In the genomic region with DNA sequence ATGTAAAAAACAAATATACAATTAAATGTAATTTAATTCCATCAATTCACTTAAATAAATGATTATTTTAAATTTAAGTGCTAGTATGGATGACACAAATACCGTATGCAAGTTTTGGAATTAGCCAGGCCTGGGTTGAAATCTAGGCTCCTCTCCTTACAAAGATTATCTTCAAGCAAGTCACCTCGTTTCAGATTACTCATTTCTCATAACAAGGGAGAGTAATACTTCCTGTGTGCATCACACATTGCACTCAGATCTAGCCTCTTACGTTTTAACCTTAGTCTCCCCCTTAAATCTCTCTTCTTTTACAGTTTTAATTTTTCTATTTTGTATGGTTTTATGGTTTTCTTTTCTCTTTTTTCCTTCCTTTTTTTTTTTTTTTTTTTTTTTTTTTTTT, we compare ENCODE assay signal across 19 cellular contexts.
"Had no signal": no experiment of that assay in that cellular context is flagged by ENCODE, and none has a peak within 500 bp of the region (broad histone marks: within the 10 kb centered on the region; RNA-seq: fewer than 3 reads in every experiment).

No MANE protein-coding gene starts in this region.

- DNase-seq: activated B cell treated with CpG ODN at 0.5 μM for 24 hours; activated CD4-positive, alpha-beta memory T cell treated with anti-CD3 and anti-CD28 coated beads for 36 hours; activated CD4-positive, alpha-beta T cell treated with anti-CD3 and anti-CD28 coated beads for 4 hours; activated CD8-positive, alpha-beta memory T cell treated with anti-CD3 and anti-CD28 coated beads, Interleukin-2, amount 10 ng/mL, durations not matched to agents 7 days and 5 days; activated naive CD4-positive, alpha-beta T cell; activated naive CD8-positive, alpha-beta T cell treated with anti-CD3 and anti-CD28 coated beads for 36 hours; activated T-cell treated with anti-CD3 and anti-CD28 coated beads, Interleukin-2, amount 50 U/mL, for 1 hour; amniotic stem cell; dorsolateral prefrontal cortex; glutamatergic neuron; kidney; left ventricle myocardium inferior; nephron progenitor cell; nucleus accumbens; sigmoid colon; spleen; stimulated activated naive CD4-positive, alpha-beta T cell; thyroid gland had no signal

- ATAC-seq: activated CD8-positive, alpha-beta memory T cell treated with anti-CD3 and anti-CD28 coated beads, Interleukin-2, amount 10 ng/mL, durations not matched to agents 7 days and 5 days; activated T-helper 17 cell treated with anti-CD3 and anti-CD28 coated beads, Interleukin-2, amount 50 U/mL, for 72 hours had no signal

- H3K4me1 ChIP-seq: left ventricle myocardium inferior, sigmoid colon, spleen, thyroid gland had no signal

- H3K4me3 Mint-ChIP-seq: activated B cell treated with CpG ODN at 0.5 μM for 24 hours; activated CD4-positive, alpha-beta memory T cell treated with anti-CD3 and anti-CD28 coated beads for 36 hours; activated CD8-positive, alpha-beta memory T cell treated with anti-CD3 and anti-CD28 coated beads, Interleukin-2, amount 10 ng/mL, durations not matched to agents 7 days and 5 days; activated naive CD8-positive, alpha-beta T cell treated with anti-CD3 and anti-CD28 coated beads for 36 hours; activated T-helper 17 cell treated with anti-CD3 and anti-CD28 coated beads, Interleukin-2, amount 50 U/mL, for 72 hours; nephron progenitor cell had no signal

- H3K4me3 ChIP-seq: dorsolateral prefrontal cortex, left ventricle myocardium inferior, sigmoid colon, spleen, thyroid gland had no signal

- H3K9me3 Mint-ChIP-seq: activated B cell treated with CpG ODN at 0.5 μM for 24 hours, nephron progenitor cell had no signal

- H3K27ac Mint-ChIP-seq: activated B cell treated with CpG ODN at 0.5 μM for 24 hours; activated CD4-positive, alpha-beta memory T cell treated with anti-CD3 and anti-CD28 coated beads for 36 hours; activated CD8-positive, alpha-beta memory T cell treated with anti-CD3 and anti-CD28 coated beads, Interleukin-2, amount 10 ng/mL, durations not matched to agents 7 days and 5 days; activated naive CD8-positive, alpha-beta T cell treated with anti-CD3 and anti-CD28 coated beads for 36 hours; activated T-helper 17 cell treated with anti-CD3 and anti-CD28 coated beads, Interleukin-2, amount 50 U/mL, for 72 hours; nephron progenitor cell had no signal

- H3K4me1 Mint-ChIP-seq: activated B cell treated with CpG ODN at 0.5 μM for 24 hours; activated CD8-positive, alpha-beta memory T cell treated with anti-CD3 and anti-CD28 coated beads, Interleukin-2, amount 10 ng/mL, durations not matched to agents 7 days and 5 days; activated naive CD8-positive, alpha-beta T cell treated with anti-CD3 and anti-CD28 coated beads for 36 hours; activated T-helper 17 cell treated with anti-CD3 and anti-CD28 coated beads, Interleukin-2, amount 50 U/mL, for 72 hours had no signal

- H3K36me3 Mint-ChIP-seq: activated CD4-positive, alpha-beta memory T cell treated with anti-CD3 and anti-CD28 coated beads for 36 hours; activated CD8-positive, alpha-beta memory T cell treated with anti-CD3 and anti-CD28 coated beads, Interleukin-2, amount 10 ng/mL, durations not matched to agents 7 days and 5 days; activated naive CD8-positive, alpha-beta T cell treated with anti-CD3 and anti-CD28 coated beads for 36 hours had no signal

- H3K27ac ChIP-seq: dorsolateral prefrontal cortex, left ventricle myocardium inferior, sigmoid colon, spleen, thyroid gland had no signal

- H3K9me3 ChIP-seq: left ventricle myocardium inferior, sigmoid colon, spleen, thyroid gland had no signal

- H3K36me3 ChIP-seq: left ventricle myocardium inferior, sigmoid colon, spleen, thyroid gland had no signal

- H3K27me3 ChIP-seq: dorsolateral prefrontal cortex, sigmoid colon, spleen, thyroid gland had no signal
